In genomic region chr10:14080795-14081194, GRCh38 we compare ENCODE assay signal across 7 cellular contexts.
"Had no signal": no experiment of that assay in that cellular context is flagged by ENCODE, and none has a peak within 500 bp of the region (broad histone marks: within the 10 kb centered on the region; RNA-seq: fewer than 3 reads in every experiment).

No MANE protein-coding gene starts in this region.

- H3K4me2 ChIP-seq: KMS-11 had no signal

- DNase-seq: IMR-90, KBM-7, KG1 had no signal

- ATAC-seq: HepG2, K562 had no signal

- H3K4me3 ChIP-seq: K562 had no signal

- H3K9ac ChIP-seq: KMS-11 had no signal

- H3K27ac ChIP-seq: HL-60, KMS-11 had no signal
